Comparison of ENCODE assay signal across 16 cellular contexts in genomic region chr7:110317699-110318265, GRCh38.
DNase-seq lines count a peak whose midpoint lies in the region; ATAC-seq, FAIRE-seq and TF ChIP-seq lines count a peak whose summit lies in the region.
"Had no signal": no experiment of that assay in that cellular context is flagged by ENCODE, and none has a peak within 500 bp of the region (broad histone marks: within the 10 kb centered on the region; RNA-seq: fewer than 3 reads in every experiment).

No MANE protein-coding gene starts in this region.

- H4K20me1 ChIP-seq in GM23338 (replicated peaks; ENCODE audit: insufficient read depth) (no peaks in the 10 kb centered on the region), PC-9 (ENCODE audit: insufficient read depth) (no peaks in the 10 kb centered on the region), endothelial cell of umbilical vein (replicated peaks; ENCODE audit: control insufficient read depth, extremely low read depth, insufficient read depth, low read length) (no peaks in the 10 kb centered on the region), neural progenitor cell (ENCODE audit: low read depth) (no peaks in the 10 kb centered on the region)

- no TSS peak for BruUV-seq in PC-9 (replicated peaks; lab: Mats Ljungman, UMichigan)
- no TSS peak for BruUV-seq in endothelial cell of umbilical vein (replicated peaks; lab: Mats Ljungman, UMichigan)

- H3K79me2 ChIP-seq in GM23338 (replicated peaks; ENCODE audit: insufficient read depth) (no peaks in the 10 kb centered on the region), PC-9 (ENCODE audit: low read depth) (no peaks in the 10 kb centered on the region), endothelial cell of umbilical vein (ENCODE audit: control insufficient read depth, insufficient read depth, low read length) (no peaks in the 10 kb centered on the region), neural progenitor cell (ENCODE audit: low read depth) (no peaks in the 10 kb centered on the region)

- dilution Hi-C loops in endothelial cell of umbilical vein (cut with MboI; ENCODE audit: extremely low pct_ligation_motif_present, low sequenced_read_pairs): no loop called here

- H3K9me2 ChIP-seq in GM23338 (ENCODE audit: insufficient read depth) (peaks cover 7% of the 10 kb centered on the region; the same call in 1 of the 2 replicates), PC-9 (ENCODE audit: insufficient read depth) (no peaks in the 10 kb centered on the region)

- H3K4me1 ChIP-seq in GM23338 (ENCODE audit: insufficient read depth) (no peaks in the 10 kb centered on the region), PC-9 (replicated peaks; ENCODE audit: insufficient read depth) (peaks cover 8% of the 10 kb centered on the region), endothelial cell of umbilical vein (ENCODE audit: control insufficient read depth, extremely low read depth, insufficient read depth, low read length) (peaks cover 20% of the 10 kb centered on the region), neural progenitor cell (peaks cover 4% of the 10 kb centered on the region)
- H3K4me1 ChIP-seq: esophagus squamous epithelium, testis had no signal

- H3K9ac ChIP-seq in endothelial cell of umbilical vein (replicated peaks; ENCODE audit: extremely low read depth, insufficient read depth, low read length) (no peak overlapping the region), neural progenitor cell (no peak overlapping the region)

- no peaks in the 10 kb centered on the region for H3K27me3 Mint-ChIP-seq in GM23338 (ENCODE audit: insufficient read depth, low read depth, poor library complexity)
- H3K27me3 Mint-ChIP-seq in neural progenitor cell (ENCODE audit: insufficient read depth, low read depth): peaks cover 8% of the 10 kb centered on the region

- no peak for TF ChIP-seq POLR2A in endothelial cell of umbilical vein (IDR thresholded peaks at IDR 0.05; ENCODE audit: low read depth, low read length)

- H3K9me3 ChIP-seq in PC-9 (ENCODE audit: insufficient read depth, low read depth) (peaks cover 4% of the 10 kb centered on the region; the same call in 1 of the 2 replicates), endothelial cell of umbilical vein (replicated peaks; ENCODE audit: control insufficient read depth, insufficient read depth, low read length) (peaks cover 2% of the 10 kb centered on the region), neural progenitor cell (ENCODE audit: low read depth) (no peaks in the 10 kb centered on the region), WERI-Rb-1 (ENCODE audit: severe bottlenecking) (no peaks in the 10 kb centered on the region)
- H3K9me3 ChIP-seq: testis had no signal

- peak; percentile 5 for DNase-seq in GM23338 (ENCODE audit: low spot score)
- peak in 1 of 2 experiments; percentile 49 for DNase-seq in PC-9
- peak; percentile 96 for DNase-seq in endothelial cell of umbilical vein (ENCODE audit: low read depth, low spot score)
- DNase-seq in neural progenitor cell (ENCODE audit: low spot score): peak; percentile 19
- no peak for DNase-seq in WERI-Rb-1
- DNase-seq in DMS79 (lab: John Stamatoyannopoulos, UW): no peak
- DNase-seq: activated CD4-positive, CD25-positive, alpha-beta regulatory T cell treated with anti-CD3 and anti-CD28 coated beads, Interleukin-2, amount 50 U/mL, for 72 hours; esophagus squamous epithelium; NCI-H1092 treated with DMSO at 0.1 percent for 48 hours; NCI-H82; testis had no signal

- CTCF ChIA-PET in PC-9 (lab: Charles Lee): no interaction called here
- CTCF ChIA-PET in endothelial cell of umbilical vein (lab: Charles Lee): interaction anchor here (0.7 to 1.5 kb wide), 5 partner anchors 11 to 781 kb away, joined by 3 to 5 read pairs (median 3); no protein-coding TSS in a partner anchor

- peak; percentile 94 for FAIRE-seq in endothelial cell of umbilical vein (lab: Jason Lieb, UNC)

- peaks cover 12% of the 10 kb centered on the region for H3K36me3 Mint-ChIP-seq in GM23338 (ENCODE audit: low read depth)
- H3K36me3 Mint-ChIP-seq in neural progenitor cell: peaks cover 3% of the 10 kb centered on the region

- H3K27me3 ChIP-seq in GM23338 (ENCODE audit: insufficient read depth): no peaks in the 10 kb centered on the region
- no peaks in the 10 kb centered on the region for H3K27me3 ChIP-seq in PC-9 (ENCODE audit: insufficient read depth, low read depth)
- H3K27me3 ChIP-seq in endothelial cell of umbilical vein (ENCODE audit: control insufficient read depth in 2 of 2, insufficient read depth in 2 of 2, low read length in 2 of 2): no peaks in the 10 kb centered on the region
- H3K27me3 ChIP-seq in neural progenitor cell: no peaks in the 10 kb centered on the region
- no peaks in the 10 kb centered on the region for H3K27me3 ChIP-seq in WERI-Rb-1 (ENCODE audit: insufficient read depth, low read depth, severe bottlenecking)
- H3K27me3 ChIP-seq: esophagus squamous epithelium, testis had no signal

- intact Hi-C loops in PC-9 (cut with micrococcal nuclease; ENCODE audit: unreplicated experiment): no loop called here
- intact Hi-C loops in endothelial cell of umbilical vein (cut with micrococcal nuclease): loop anchor here (1.0 kb wide), 2 partner anchors 9 to 821 kb away; no protein-coding TSS in a partner anchor

- no peaks in the 10 kb centered on the region for H3K9me1 ChIP-seq in endothelial cell of umbilical vein (replicated peaks; ENCODE audit: control insufficient read depth, extremely low read depth, insufficient read depth, low read length)

- H3K9me3 Mint-ChIP-seq in GM23338: peaks cover 15% of the 10 kb centered on the region
- peaks cover 37% of the 10 kb centered on the region for H3K9me3 Mint-ChIP-seq in neural progenitor cell

- H3K4me1 Mint-ChIP-seq in GM23338: peaks cover 7% of the 10 kb centered on the region; the same call in 2 of the 3 replicates
- H3K4me1 Mint-ChIP-seq in neural progenitor cell: peaks cover 17% of the 10 kb centered on the region

- H3K4me2 ChIP-seq in GM23338: no peak overlapping the region
- H3K4me2 ChIP-seq in PC-9: peak overlapping the region; percentile 4; the same call in 1 of the 2 replicates
- peak overlapping the region; percentile 13 for H3K4me2 ChIP-seq in endothelial cell of umbilical vein (ENCODE audit: insufficient read depth, low read length)
- no peak overlapping the region for H3K4me2 ChIP-seq in neural progenitor cell

- POLR2A ChIA-PET in PC-9 (lab: Charles Lee; ENCODE audit: unreplicated experiment) (no interaction called here), endothelial cell of umbilical vein (lab: Charles Lee) (no interaction called here)

- H3F3A ChIP-seq in GM23338 (replicated peaks; ENCODE audit: low read depth) (no peaks in the 10 kb centered on the region), PC-9 (ENCODE audit: insufficient read depth, low read depth) (no peaks in the 10 kb centered on the region), neural progenitor cell (ENCODE audit: low read depth) (no peaks in the 10 kb centered on the region)

- no peak for ATAC-seq in GM23338
- no peak for ATAC-seq in GM19397 (IDR thresholded peaks at IDR 0.05; ENCODE audit: unreplicated experiment)
- no peak for ATAC-seq in HG02623 (IDR thresholded peaks at IDR 0.05; ENCODE audit: unreplicated experiment)

- no peak overlapping the region for H2AFZ ChIP-seq in GM23338
- no peak overlapping the region for H2AFZ ChIP-seq in PC-9
- no peak overlapping the region for H2AFZ ChIP-seq in endothelial cell of umbilical vein (ENCODE audit: low read depth, low read length)
- no peak overlapping the region for H2AFZ ChIP-seq in neural progenitor cell (replicated peaks)

- H3K27ac Mint-ChIP-seq in GM23338 (no peak overlapping the region), neural progenitor cell (peak overlapping the region; percentile 0)
- H3K27ac Mint-ChIP-seq: activated T-helper 1 cell treated with anti-CD3 and anti-CD28 coated beads, Interleukin-12 subunit alpha, Interleukin-12 subunit beta, Interleukin-2, Interleukin-4 antibody, amounts not matched to agents 30 ng/mL and 10 ng/mL and 1 ng/mL, durations not matched to agents 14 hours and 24 hours and 36 hours had no signal

- H3K4me3 Mint-ChIP-seq in GM23338 (no peak overlapping the region), neural progenitor cell (no peak overlapping the region)
- H3K4me3 Mint-ChIP-seq: activated T-helper 1 cell treated with anti-CD3 and anti-CD28 coated beads, Interleukin-12 subunit alpha, Interleukin-12 subunit beta, Interleukin-2, Interleukin-4 antibody, amounts not matched to agents 30 ng/mL and 10 ng/mL and 1 ng/mL, durations not matched to agents 14 hours and 24 hours and 36 hours had no signal

- H3K36me3 ChIP-seq in GM23338 (ENCODE audit: insufficient read depth) (0 out of 2 replicates have a peak, but pooled peaks cover 9% of the 10 kb centered on the region), PC-9 (ENCODE audit: low read depth) (no peaks in the 10 kb centered on the region), endothelial cell of umbilical vein (ENCODE audit: control insufficient read depth in 2 of 2, extremely low read depth in 1 of 2, insufficient read depth in 2 of 2, low read length in 2 of 2) (no peaks in the 10 kb centered on the region), neural progenitor cell (no peaks in the 10 kb centered on the region), WERI-Rb-1 (no peaks in the 10 kb centered on the region)
- H3K36me3 ChIP-seq: esophagus squamous epithelium had no signal

- no peak for TF ChIP-seq CTCF in GM23338 (conservative IDR thresholded peaks at IDR 0.05; ENCODE audit: low read depth in 2 of 2)
- TF ChIP-seq CTCF in PC-9 (conservative IDR thresholded peaks at IDR 0.05): no peak
- no peak for TF ChIP-seq CTCF in endothelial cell of umbilical vein (IDR thresholded peaks at IDR 0.05; ENCODE audit: extremely low read depth in 1 of 2, insufficient read depth in 1 of 2, low read depth in 1 of 2, low read length in 2 of 2)
- no peak for TF ChIP-seq CTCF in neural progenitor cell (IDR thresholded peaks at IDR 0.05)
- TF ChIP-seq CTCF in WERI-Rb-1 (IDR thresholded peaks at IDR 0.05; ENCODE audit: low read depth, low read length): no peak

- H3K4me3 ChIP-seq in GM23338 (no peak overlapping the region), PC-9 (no peak overlapping the region), endothelial cell of umbilical vein (replicated peaks in 1 of 3; ENCODE audit: insufficient read depth in 1 of 3, low read depth in 1 of 3, low read length in 3 of 3) (no peak overlapping the region), neural progenitor cell (no peak overlapping the region), WERI-Rb-1 (ENCODE audit: low read depth, low read length) (no peak overlapping the region)
- H3K4me3 ChIP-seq: esophagus squamous epithelium, skin epidermis, testis had no signal

- H3K27ac ChIP-seq in GM23338 (ENCODE audit: low read depth): no peak overlapping the region
- no peak overlapping the region for H3K27ac ChIP-seq in PC-9
- peak overlapping the region; percentile 27 for H3K27ac ChIP-seq in endothelial cell of umbilical vein (ENCODE audit: insufficient read depth, low read depth, low read length)
- H3K27ac ChIP-seq in neural progenitor cell: no peak overlapping the region
- no peak overlapping the region for H3K27ac ChIP-seq in WERI-Rb-1
- H3K27ac ChIP-seq: esophagus squamous epithelium, HL-60, skin epidermis, testis had no signal

TF ChIP-seq in GM23338, 12 proteins besides CTCF, POLR2A, EP300 and RAD21 (continues in another document):
- no peak for TF ChIP-seq ZNF331 (CRISPR knock-in tag; IDR thresholded peaks at IDR 0.05; ENCODE audit: low read depth)
- TF ChIP-seq NANOG (IDR thresholded peaks at IDR 0.05; ENCODE audit: borderline replicate concordance): no peak

TF ChIP-seq in endothelial cell of umbilical vein, 7 proteins besides CTCF, POLR2A, EP300 and RAD21 (continues in another document):
- peak; percentile 99 for TF ChIP-seq JUN (IDR thresholded peaks at IDR 0.05; ENCODE audit: borderline replicate concordance, insufficient read depth, insufficient read length, low read depth)

Comparison
In these comparisons a context has a peak if more than half of its experiments do, and no peak if none do; other contexts are left out.
1. DNase-seq: peak in GM23338 (single experiment), endothelial cell of umbilical vein (single experiment) and neural progenitor cell (single experiment); none in WERI-Rb-1 (single experiment) and DMS79 (single experiment).
2. H3K4me2 ChIP-seq: peak in PC-9 (single experiment) and endothelial cell of umbilical vein (single experiment); none in GM23338 (single experiment) and neural progenitor cell (single experiment).